In the genomic region with DNA sequence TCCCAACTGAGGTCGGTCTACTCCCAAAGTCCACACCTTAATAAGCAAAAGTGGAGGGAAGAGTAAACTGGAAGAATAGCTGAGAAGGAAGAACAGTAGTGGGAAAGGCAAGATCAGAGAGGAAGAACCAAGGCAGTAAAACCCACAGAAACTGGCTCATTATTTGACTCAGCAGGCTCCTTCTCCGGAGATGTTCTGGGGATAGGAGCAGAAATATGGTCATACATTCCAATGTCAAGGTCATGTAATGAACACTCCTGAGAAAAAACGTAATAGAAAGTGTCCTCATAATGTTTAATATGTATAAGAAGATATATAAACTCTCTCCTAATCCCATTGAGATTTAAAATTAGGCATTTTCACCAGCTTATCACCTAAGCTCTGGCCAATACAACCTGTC, we compare ENCODE assay signal across 1 cellular context.
TF ChIP-seq lines count a peak whose summit lies in the region.

No MANE protein-coding gene starts in this region.

TF ChIP-seq in IMR-90, 13 proteins besides CTCF, POLR2A, EP300 and RAD21:
- TF ChIP-seq SMC3 (IDR thresholded peaks at IDR 0.05; ENCODE audit: low read depth, low read length) (no peak), RFX5 (IDR thresholded peaks at IDR 0.05; ENCODE audit: low read depth, low read length) (no peak), BHLHE40 (IDR thresholded peaks at IDR 0.05; ENCODE audit: low read depth, low read length) (no peak), MXI1 (IDR thresholded peaks at IDR 0.05; ENCODE audit: borderline replicate concordance, low read depth, low read length) (no peak), FOS (IDR thresholded peaks at IDR 0.05; ENCODE audit: low read depth, low read length) (no peak), MAZ (IDR thresholded peaks at IDR 0.05; ENCODE audit: borderline replicate concordance, low read depth, low read length) (no peak), CEBPB (IDR thresholded peaks at IDR 0.05; ENCODE audit: low read depth, low read length) (no peak)
- TF ChIP-seq, protein P1, sequence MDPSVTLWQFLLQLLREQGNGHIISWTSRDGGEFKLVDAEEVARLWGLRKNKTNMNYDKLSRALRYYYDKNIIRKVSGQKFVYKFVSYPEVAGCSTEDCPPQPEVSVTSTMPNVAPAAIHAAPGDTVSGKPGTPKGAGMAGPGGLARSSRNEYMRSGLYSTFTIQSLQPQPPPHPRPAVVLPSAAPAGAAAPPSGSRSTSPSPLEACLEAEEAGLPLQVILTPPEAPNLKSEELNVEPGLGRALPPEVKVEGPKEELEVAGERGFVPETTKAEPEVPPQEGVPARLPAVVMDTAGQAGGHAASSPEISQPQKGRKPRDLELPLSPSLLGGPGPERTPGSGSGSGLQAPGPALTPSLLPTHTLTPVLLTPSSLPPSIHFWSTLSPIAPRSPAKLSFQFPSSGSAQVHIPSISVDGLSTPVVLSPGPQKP (IDR thresholded peaks at IDR 0.05; ENCODE audit: borderline replicate concordance, low read depth, low read length) = no peak
- TF ChIP-seq, protein P2, sequence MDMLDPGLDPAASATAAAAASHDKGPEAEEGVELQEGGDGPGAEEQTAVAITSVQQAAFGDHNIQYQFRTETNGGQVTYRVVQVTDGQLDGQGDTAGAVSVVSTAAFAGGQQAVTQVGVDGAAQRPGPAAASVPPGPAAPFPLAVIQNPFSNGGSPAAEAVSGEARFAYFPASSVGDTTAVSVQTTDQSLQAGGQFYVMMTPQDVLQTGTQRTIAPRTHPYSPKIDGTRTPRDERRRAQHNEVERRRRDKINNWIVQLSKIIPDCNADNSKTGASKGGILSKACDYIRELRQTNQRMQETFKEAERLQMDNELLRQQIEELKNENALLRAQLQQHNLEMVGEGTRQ (IDR thresholded peaks at IDR 0.05; ENCODE audit: low read depth, low read length) = no peak
